In genomic region chr17:80049986-80050385, GRCh38 we compare ENCODE assay signal across 28 cellular contexts. TPM values are rescaled to one million over a fixed set of nuclear protein-coding genes. Genes with fewer than 3 reads are reported as not detected.
DNase-seq lines count a peak whose midpoint lies in the region; ATAC-seq, FAIRE-seq and TF ChIP-seq lines count a peak whose summit lies in the region.
"Had no signal": no experiment of that assay in that cellular context is flagged by ENCODE, and none has a peak within 500 bp of the region (broad histone marks: within the 10 kb centered on the region; RNA-seq: fewer than 3 reads in every experiment).

No MANE protein-coding gene starts in this region.

- H3K27ac Mint-ChIP-seq in nephron progenitor cell (peak overlapping the region; percentile 54), GM23338 (no peak overlapping the region), natural killer cell (no peak overlapping the region)
- H3K27ac Mint-ChIP-seq: CD14-positive monocyte; CD4-positive, alpha-beta memory T cell; CD4-positive, CD25-positive, alpha-beta regulatory T cell; CD8-positive, alpha-beta memory T cell had no signal

- H3K14ac ChIP-seq in IMR-90 (replicated peaks; ENCODE audit: low read depth, low read length) (no peak overlapping the region), mesenchymal stem cell (ENCODE audit: low read length in 2 of 2) (no peak overlapping the region)

- CTCF ChIA-PET in IMR-90 (lab: Yijun Ruan, JAX) = interaction anchor here (1.4 kb wide), 1 partner anchor 33 kb away, joined by 4 read pairs; no protein-coding TSS in a partner anchor
- CTCF ChIA-PET in K562 (lab: Yijun Ruan, JAX; ENCODE audit: low intra/inter-chr PET ratio) = no interaction called here

- no peaks in the 10 kb centered on the region for H3K9me3 ChIP-seq in IMR-90 (ENCODE audit: control insufficient read depth, insufficient read depth, low read length)
- H3K9me3 ChIP-seq in K562 (replicated peaks; ENCODE audit: control insufficient read depth, insufficient read depth, low read depth, low read length) = no peaks in the 10 kb centered on the region
- H3K9me3 ChIP-seq in mesenchymal stem cell (ENCODE audit: control insufficient read depth, low read length) = no peaks in the 10 kb centered on the region
- H3K9me3 ChIP-seq: BE2C, BLaER1 had no signal

- H3K36me3 ChIP-seq in IMR-90 (ENCODE audit: control insufficient read depth, insufficient read depth, low read length) (peaks cover 12% of the 10 kb centered on the region), K562 (ENCODE audit: control insufficient read depth, insufficient read depth, low read length) (no peaks in the 10 kb centered on the region), mesenchymal stem cell (ENCODE audit: control insufficient read depth in 1 of 2, insufficient read depth in 2 of 2, low read depth in 1 of 2, low read length in 2 of 2) (peaks cover 19 to 26% of the 10 kb centered on the region in 2 experiments), GM23338 (ENCODE audit: insufficient read depth) (no peaks in the 10 kb centered on the region)
- H3K36me3 ChIP-seq: BE2C, BLaER1 had no signal

- H3K56ac ChIP-seq in IMR-90 (ENCODE audit: extremely low read depth, insufficient read depth, low read length) = no peak overlapping the region

- no peak overlapping the region for H2BK20ac ChIP-seq in IMR-90 (ENCODE audit: low read depth, low read length)

- H2AK5ac ChIP-seq in IMR-90 (ENCODE audit: low read depth, low read length) = no peak overlapping the region
- no peak overlapping the region for H2AK5ac ChIP-seq in mesenchymal stem cell (ENCODE audit: low read length, severe bottlenecking)

- H3K9ac ChIP-seq in IMR-90 (ENCODE audit: low read depth, low read length) (no peak overlapping the region), K562 (ENCODE audit: insufficient read depth in 1 of 2, low read depth in 2 of 2, low read length in 2 of 2) (no peak overlapping the region), mesenchymal stem cell (ENCODE audit: low read length) (no peak overlapping the region)
- H3K9ac ChIP-seq: BLaER1 had no signal

- no peaks in the 10 kb centered on the region for H3K79me1 ChIP-seq in IMR-90 (ENCODE audit: low read depth in 1 of 2, low read length in 2 of 2)
- no peaks in the 10 kb centered on the region for H3K79me1 ChIP-seq in mesenchymal stem cell (replicated peaks; ENCODE audit: low read length, poor library complexity, severe bottlenecking)

- in situ Hi-C loops in IMR-90 (cut with MboI; ENCODE audit: low sequenced_read_pairs) (no loop called here), K562 (cut with MboI) (no loop called here)

- H3K9me3 Mint-ChIP-seq in nephron progenitor cell = no peaks in the 10 kb centered on the region
- H3K9me3 Mint-ChIP-seq in GM23338 = no peaks in the 10 kb centered on the region
- no peaks in the 10 kb centered on the region for H3K9me3 Mint-ChIP-seq in natural killer cell
- H3K9me3 Mint-ChIP-seq: CD14-positive monocyte; CD4-positive, alpha-beta memory T cell; CD4-positive, CD25-positive, alpha-beta regulatory T cell; CD8-positive, alpha-beta memory T cell had no signal

- H3F3A ChIP-seq in GM23338 (replicated peaks; ENCODE audit: low read depth) = no peaks in the 10 kb centered on the region

- WGBS in IMR-90 (ENCODE audit: extremely low coverage in 2 of 2, insufficient read length in 1 of 2), 2 experiments = 92% methylated on average over 14 of the region's 21 CpGs; no CpG with 5 or more reads in 1 of the 2 experiments
- 5% methylated on average over 21 of the region's 21 CpGs for WGBS in K562 (ENCODE audit: insufficient coverage, low coverage, missing lambda C conversion rate)
- 96% methylated on average over 21 of the region's 21 CpGs for WGBS in mesenchymal stem cell

- no peak overlapping the region for H4K8ac ChIP-seq in IMR-90 (ENCODE audit: low read depth in 2 of 2, low read length in 2 of 2)
- no peak overlapping the region for H4K8ac ChIP-seq in mesenchymal stem cell (ENCODE audit: low read length)

- peaks cover 4% of the 10 kb centered on the region for H3K4me1 ChIP-seq in IMR-90 (ENCODE audit: control insufficient read depth, insufficient read depth, low read length)
- no peaks in the 10 kb centered on the region for H3K4me1 ChIP-seq in K562 (replicated peaks in 1 of 2; ENCODE audit: control insufficient read depth in 2 of 2, insufficient read depth in 2 of 2, low read length in 2 of 2)
- no peaks in the 10 kb centered on the region for H3K4me1 ChIP-seq in mesenchymal stem cell (ENCODE audit: control insufficient read depth, insufficient read depth, low read depth, low read length)
- H3K4me1 ChIP-seq in GM23338 (ENCODE audit: insufficient read depth) = no peaks in the 10 kb centered on the region; the same call in 1 of the 2 replicates

- TF ChIP-seq RAD21 in IMR-90 (IDR thresholded peaks at IDR 0.05; ENCODE audit: low read length) (no peak), K562 (CRISPR knock-in tag; conservative IDR thresholded peaks at IDR 0.05 in 1 of 2, IDR thresholded peaks at IDR 0.05 in 1 of 2) (no peak)

- no peak overlapping the region for H3K4me2 ChIP-seq in IMR-90 (ENCODE audit: low read depth, low read length)
- H3K4me2 ChIP-seq in K562 (ENCODE audit: insufficient read depth, low read length) = no peak overlapping the region
- H3K4me2 ChIP-seq in mesenchymal stem cell (ENCODE audit: low read length, poor library complexity, severe bottlenecking) = no peak overlapping the region
- no peak overlapping the region for H3K4me2 ChIP-seq in GM23338
- H3K4me2 ChIP-seq: BLaER1 had no signal

- DNase-seq in IMR-90 = no peak
- DNase-seq in K562 (ENCODE audit: extremely low read depth in 1 of 4, low spot score in 3 of 4) = no peak
- DNase-seq in mesenchymal stem cell = no peak
- DNase-seq in nephron progenitor cell = no peak
- DNase-seq in GM23338 (ENCODE audit: low spot score) = no peak
- DNase-seq in natural killer cell = no peak
- DNase-seq: 8988T; ACHN; BE2C; C1 segment of cervical spinal cord; CD4-positive, alpha-beta memory T cell; CD4-positive, CD25-positive, alpha-beta regulatory T cell; CD8-positive, alpha-beta memory T cell; COR-L47; DMS 273 treated with DMSO at 0.1 percent for 48 hours; DMS153; DMS53; DMS79; DND-41; EL; GDM1 had no signal

- intact Hi-C loops in IMR-90 (cut with micrococcal nuclease) (no loop called here), K562 (cut with micrococcal nuclease) (no loop called here), natural killer cell (cut with micrococcal nuclease) (no loop called here)

- TF ChIP-seq POLR2A in IMR-90 (IDR thresholded peaks at IDR 0.05; ENCODE audit: low read depth, low read length) (no peak), K562 (conservative IDR thresholded peaks at IDR 0.05) (no peak)

- H3K27me3 Mint-ChIP-seq in nephron progenitor cell (ENCODE audit: low read depth, poor library complexity) (peaks cover 4% of the 10 kb centered on the region), GM23338 (ENCODE audit: insufficient read depth, low read depth, poor library complexity) (peaks cover 7% of the 10 kb centered on the region), natural killer cell (ENCODE audit: low read depth in 2 of 2) (peaks cover 0 to 1% of the 10 kb centered on the region in 2 donors)
- H3K27me3 Mint-ChIP-seq: CD4-positive, alpha-beta memory T cell; CD4-positive, CD25-positive, alpha-beta regulatory T cell had no signal

- H3K23ac ChIP-seq in IMR-90 (ENCODE audit: low read depth, low read length) (no peak overlapping the region), mesenchymal stem cell (ENCODE audit: low read length in 2 of 2) (no peak overlapping the region)

- H3K9me2 ChIP-seq in GM23338 (ENCODE audit: insufficient read depth) = no peaks in the 10 kb centered on the region

- no peak overlapping the region for H3K4me3 Mint-ChIP-seq in nephron progenitor cell
- H3K4me3 Mint-ChIP-seq in GM23338 = no peak overlapping the region
- no peak overlapping the region for H3K4me3 Mint-ChIP-seq in natural killer cell
- H3K4me3 Mint-ChIP-seq: CD14-positive monocyte; CD4-positive, alpha-beta memory T cell; CD4-positive, CD25-positive, alpha-beta regulatory T cell; CD8-positive, alpha-beta memory T cell had no signal

- H3K27me3 ChIP-seq in IMR-90 (ENCODE audit: control insufficient read depth, insufficient read depth, low read length) = no peaks in the 10 kb centered on the region
- peaks cover 44 to 82% of the 10 kb centered on the region in 2 experiments for H3K27me3 ChIP-seq in K562 (ENCODE audit: control insufficient read depth in 2 of 2, insufficient read depth in 2 of 2, low read length in 2 of 2)
- no peaks in the 10 kb centered on the region for H3K27me3 ChIP-seq in mesenchymal stem cell (ENCODE audit: control insufficient read depth in 1 of 2, insufficient read depth in 1 of 2, low read length in 2 of 2)
- no peaks in the 10 kb centered on the region for H3K27me3 ChIP-seq in GM23338 (ENCODE audit: insufficient read depth)
- H3K27me3 ChIP-seq: BE2C, BLaER1 had no signal

- H3K36me3 Mint-ChIP-seq in nephron progenitor cell (ENCODE audit: low read depth) = peaks cover 46% of the 10 kb centered on the region
- peaks cover 12% of the 10 kb centered on the region; the same call in 1 of the 3 replicates for H3K36me3 Mint-ChIP-seq in GM23338 (ENCODE audit: low read depth)
- H3K36me3 Mint-ChIP-seq in natural killer cell = no peaks in the 10 kb centered on the region
- H3K36me3 Mint-ChIP-seq: CD14-positive monocyte; CD4-positive, alpha-beta memory T cell; CD4-positive, CD25-positive, alpha-beta regulatory T cell; CD8-positive, alpha-beta memory T cell had no signal

- peaks cover 12% of the 10 kb centered on the region for H3K4me1 Mint-ChIP-seq in nephron progenitor cell
- H3K4me1 Mint-ChIP-seq in GM23338 = peaks cover 14% of the 10 kb centered on the region
- no peaks in the 10 kb centered on the region for H3K4me1 Mint-ChIP-seq in natural killer cell
- H3K4me1 Mint-ChIP-seq: CD14-positive monocyte; CD4-positive, alpha-beta memory T cell; CD8-positive, alpha-beta memory T cell had no signal

- H3K4ac ChIP-seq in IMR-90 (ENCODE audit: low read depth, low read length) (no peak overlapping the region), mesenchymal stem cell (ENCODE audit: low read depth in 1 of 2, low read length in 2 of 2) (no peak overlapping the region)

- H2BK5ac ChIP-seq in IMR-90 (ENCODE audit: low read depth, low read length, poor library complexity, severe bottlenecking) (no peak overlapping the region), mesenchymal stem cell (ENCODE audit: low read depth, low read length, poor library complexity, severe bottlenecking) (no peak overlapping the region)

- H3K9me1 ChIP-seq in IMR-90 (ENCODE audit: insufficient read depth, low read length) = no peaks in the 10 kb centered on the region
- no peaks in the 10 kb centered on the region for H3K9me1 ChIP-seq in K562 (ENCODE audit: control insufficient read depth, insufficient read depth, low read length)

- H3K4me3 ChIP-seq in IMR-90 (ENCODE audit: insufficient read depth, low read depth, low read length) = no peak overlapping the region
- no peak overlapping the region for H3K4me3 ChIP-seq in K562
- no peak overlapping the region for H3K4me3 ChIP-seq in mesenchymal stem cell (ENCODE audit: insufficient read depth in 1 of 2, low read depth in 1 of 2, low read length in 2 of 2)
- H3K4me3 ChIP-seq in GM23338 = no peak overlapping the region
- H3K4me3 ChIP-seq: BLaER1 had no signal

- dilution Hi-C loops in IMR-90 (cut with HindIII; ENCODE audit: low sequenced_read_pairs, unreplicated experiment) = no loop called here

- FAIRE-seq in K562 (lab: Jason Lieb, UNC) = no peak
- FAIRE-seq: A204.1, GM12891, GM19239 had no signal

- H4K91ac ChIP-seq in IMR-90 (ENCODE audit: insufficient read depth, low read depth, low read length) (no peak overlapping the region), mesenchymal stem cell (ENCODE audit: low read length) (peak overlapping the region; percentile 11)

- H3K79me2 ChIP-seq in K562 (ENCODE audit: control insufficient read depth, insufficient read depth, low read length) (no peaks in the 10 kb centered on the region), GM23338 (replicated peaks; ENCODE audit: insufficient read depth) (no peaks in the 10 kb centered on the region)

- H2AFZ ChIP-seq in IMR-90 (replicated peaks; ENCODE audit: low read length, poor library complexity) = no peak overlapping the region
- no peak overlapping the region for H2AFZ ChIP-seq in K562 (ENCODE audit: low read depth, low read length)
- no peak overlapping the region for H2AFZ ChIP-seq in mesenchymal stem cell (ENCODE audit: low read depth, low read length)
- no peak overlapping the region for H2AFZ ChIP-seq in GM23338

- ATAC-seq in IMR-90 (ENCODE audit: low read depth) = no peak
- no peak for ATAC-seq in K562
- ATAC-seq in GM23338 = no peak
- no peak for ATAC-seq in HG03571 (IDR thresholded peaks at IDR 0.05; ENCODE audit: unreplicated experiment)
- no peak for ATAC-seq in natural killer cell
- no peak for ATAC-seq in SK-N-SH treated with all-trans-retinoic acid at 6 μM for 48 hours

- H2BK15ac ChIP-seq in IMR-90 (ENCODE audit: low read depth, low read length) = no peak overlapping the region
- H2BK15ac ChIP-seq in mesenchymal stem cell (ENCODE audit: low read depth, poor library complexity, severe bottlenecking) = no peak overlapping the region

- no peak overlapping the region for H4K5ac ChIP-seq in IMR-90 (ENCODE audit: low read depth, low read length)

- TF ChIP-seq EP300 in K562 (IDR thresholded peaks at IDR 0.05; ENCODE audit: low read length) = no peak

- H3K18ac ChIP-seq in IMR-90 (ENCODE audit: low read depth, low read length) (no peak overlapping the region), mesenchymal stem cell (ENCODE audit: low read depth in 1 of 2, low read length in 2 of 2) (no peak overlapping the region)

- POLR2A ChIA-PET in IMR-90 (lab: Charles Lee; ENCODE audit: unreplicated experiment) = no interaction called here
- POLR2A ChIA-PET in K562 (lab: Yijun Ruan, JAX) = interaction anchor here (0.6 to 1.5 kb wide), 6 partner anchors 19 to 1263 kb away, joined by 3 to 6 read pairs (median 3); partner anchors contain the start of gene SLC38A10

- no peak overlapping the region for H2BK12ac ChIP-seq in mesenchymal stem cell (ENCODE audit: low read length in 2 of 2)

- peak overlapping the region; percentile 16 for H2AK9ac ChIP-seq in IMR-90 (replicated peaks; ENCODE audit: low read depth, low read length, poor library complexity)

- no peak for TF ChIP-seq CTCF in IMR-90 (conservative IDR thresholded peaks at IDR 0.05; ENCODE audit: low read depth, low read length)
- no peak for TF ChIP-seq CTCF in K562 (IDR thresholded peaks at IDR 0.05 in 2 of 3, conservative IDR thresholded peaks at IDR 0.05 in 1 of 3; ENCODE audit: insufficient read depth in 2 of 3, low read depth in 1 of 3, low read length in 3 of 3)
- TF ChIP-seq CTCF in nephron progenitor cell (IDR thresholded peaks at IDR 0.05) = no peak
- no peak for TF ChIP-seq CTCF in GM23338 (conservative IDR thresholded peaks at IDR 0.05; ENCODE audit: low read depth in 2 of 2)
- TF ChIP-seq CTCF in natural killer cell (IDR thresholded peaks at IDR 0.05) = no peak

- H3K27ac ChIP-seq in IMR-90 (ENCODE audit: insufficient read depth, low read length) (no peak overlapping the region), K562 (ENCODE audit: extremely low read depth, low read depth, low read length) (no peak overlapping the region), mesenchymal stem cell (ENCODE audit: low read length, poor library complexity, severe bottlenecking) (no peak overlapping the region), GM23338 (ENCODE audit: low read depth) (no peak overlapping the region)
- H3K27ac ChIP-seq: BLaER1 had no signal

- H2BK120ac ChIP-seq in IMR-90 (ENCODE audit: low read depth, low read length) (no peak overlapping the region), mesenchymal stem cell (ENCODE audit: low read depth, low read length) (no peak overlapping the region)

- BruUV-seq in IMR-90 (replicated peaks; lab: Mats Ljungman, UMichigan) (no TSS peak), K562 (replicated peaks; lab: Mats Ljungman, UMichigan) (no TSS peak)

- no peaks in the 10 kb centered on the region for H4K20me1 ChIP-seq in IMR-90 (ENCODE audit: insufficient read depth, low read length)
- no peaks in the 10 kb centered on the region for H4K20me1 ChIP-seq in K562 (replicated peaks; ENCODE audit: control insufficient read depth, insufficient read depth, low read length)
- H4K20me1 ChIP-seq in GM23338 (replicated peaks; ENCODE audit: insufficient read depth) = no peaks in the 10 kb centered on the region
- H4K20me1 ChIP-seq: BLaER1 had no signal

RNA-seq across cellular contexts. Expression of gene CCDC40, which starts 13.5 kb away (rescaled TPM):
- total RNA-seq in IMR-90 (2012; rRNA removed) = 0.90 and 1.9 TPM in 2 replicates
- 3.8 and 4.7 TPM in 2 replicates for polyA plus RNA-seq in IMR-90 (2012; rRNA removed)
- 1.2 and 1.6 TPM in 2 replicates for polyA plus RNA-seq in IMR-90 (2012; cell fraction: cytosol; rRNA removed)
- 17.9 and 21.8 TPM in 2 replicates for polyA plus RNA-seq in IMR-90 (2012; cell fraction: nucleus; rRNA removed; ENCODE audit: low replicate concordance)
- total RNA-seq in K562 (2011; cell fraction: chromatin; rRNA removed; ENCODE audit: low replicate concordance) = 0.30 TPM in 1 of 2 replicates, not detected in the other
- not detected in 2 replicates for total RNA-seq in K562 (2011; cell fraction: nucleolus; rRNA removed)
- total RNA-seq in K562 (2011; cell fraction: nucleoplasm; rRNA removed) = not detected in 2 replicates
- not detected in 2 replicates for total RNA-seq in K562 (2014; rRNA removed)
- total RNA-seq in K562 (2014; rRNA removed; fragmentation: Illumina TruSeq; extraction: Trizol) = not detected in 2 replicates
- not detected in 2 replicates for total RNA-seq in K562 (2015; rRNA removed; fragmentation: Illumina TruSeq; extraction: Trizol)
- 0.33 TPM in 1 of 2 replicates, not detected in the other for total RNA-seq in K562 (2021)
- polyA plus RNA-seq in K562 (2011; rRNA removed) = 0.07 TPM in 1 of 2 replicates, not detected in the other
- polyA plus RNA-seq in K562 (2011; cell fraction: cytosol; rRNA removed) = not detected in 2 replicates
- polyA plus RNA-seq in K562 (2011; cell fraction: nucleus; rRNA removed) = not detected in 2 replicates
- polyA plus RNA-seq in K562 (2012) = 0.05 TPM in 1 of 2 replicates, not detected in the other
- not detected in 2 replicates for polyA plus RNA-seq in K562 (2014; fragmentation: Illumina TruSeq; extraction: Trizol)
- polyA plus RNA-seq in K562 (2014; fragmentation: Nextera tagmentation; extraction: Ambion mirVana) = not detected
- not detected in 2 replicates for polyA plus RNA-seq in K562 (2014; rRNA removed)
- not detected in 2 replicates for polyA minus RNA-seq in K562 (2011; rRNA and poly(A)+ RNA removed)
- polyA minus RNA-seq in K562 (2011; cell fraction: cytosol; rRNA and poly(A)+ RNA removed) = not detected in 2 replicates
- polyA minus RNA-seq in K562 (2011; cell fraction: nucleus; rRNA and poly(A)+ RNA removed) = not detected in 2 replicates
- 2.7 TPM for polyA plus RNA-seq in mesenchymal stem cell (2013, experiment 1 of 2)
- 2.8 TPM for polyA plus RNA-seq in mesenchymal stem cell (2013, experiment 2 of 2)
- total RNA-seq in GM23338 (2014; rRNA removed; shearing (Covaris generic)) = 7.1 and 8.1 TPM in 2 replicates
- polyA plus RNA-seq in GM23338 (2016; fragmentation: Nextera tagmentation; extraction: Ambion mirVana) = 6.7 and 7.6 TPM in 2 replicates
- 1 to 10 TPM in 2 of 3 donors, under 1 TPM in 1; 0.95 to 2.4 (median 1.5) TPM for total RNA-seq in natural killer cell
- polyA plus RNA-seq: CD4-positive, alpha-beta memory T cell; CD4-positive, CD25-positive, alpha-beta regulatory T cell; CD8-positive, alpha-beta memory T cell had no signal

RNA-seq across cellular contexts. Expression of gene TBC1D16, which starts 14.3 kb away (rescaled TPM):
- total RNA-seq in IMR-90 (2012; rRNA removed) (14.4 and 16.7 TPM in 2 replicates), K562 (2014; rRNA removed) (0.45 TPM in 1 of 2 replicates, not detected in the other), K562 (2014; rRNA removed; fragmentation: Illumina TruSeq; extraction: Trizol) (0.04 TPM in 1 of 2 replicates, not detected in the other), K562 (2015; rRNA removed; fragmentation: Illumina TruSeq; extraction: Trizol) (0.04 TPM in 2 replicates), K562 (2021) (0.20 TPM in 2 replicates), natural killer cell (under 1 TPM; 0.49 to 1.00 (median 0.65) TPM)
- polyA plus RNA-seq in IMR-90 (2012; rRNA removed) (9.2 and 10.1 TPM in 2 replicates), K562 (2011; rRNA removed) (0.08 and 0.10 TPM in 2 replicates), K562 (2014; fragmentation: Illumina TruSeq; extraction: Trizol) (0.01 and 0.11 TPM in 2 replicates), K562 (2014; fragmentation: Nextera tagmentation; extraction: Ambion mirVana) (under 1 TPM; 0.01 TPM), K562 (2014; rRNA removed) (0.01 and 0.03 TPM in 2 replicates), GM23338 (2016; fragmentation: Nextera tagmentation; extraction: Ambion mirVana) (15.2 and 16.7 TPM in 2 replicates)
- polyA plus RNA-seq in IMR-90 (2012; cell fraction: cytosol; rRNA removed) = 6.3 and 8.7 TPM in 2 replicates
- polyA plus RNA-seq in IMR-90 (2012; cell fraction: nucleus; rRNA removed; ENCODE audit: low replicate concordance) = 14.0 and 18.3 TPM in 2 replicates
- total RNA-seq in K562 (2011; cell fraction: chromatin; rRNA removed; ENCODE audit: low replicate concordance) = 0.05 and 0.69 TPM in 2 replicates
- 0.13 and 0.33 TPM in 2 replicates for total RNA-seq in K562 (2011; cell fraction: nucleolus; rRNA removed)
- 0.07 and 0.69 TPM in 2 replicates for total RNA-seq in K562 (2011; cell fraction: nucleoplasm; rRNA removed)
- 0.01 and 0.07 TPM in 2 replicates for polyA plus RNA-seq in K562 (2011; cell fraction: cytosol; rRNA removed)
- 0.03 and 0.06 TPM in 2 replicates for polyA plus RNA-seq in K562 (2011; cell fraction: nucleus; rRNA removed)
- polyA plus RNA-seq in K562 (2012) = 0.10 and 0.24 TPM in 2 replicates
- 0.07 and 0.12 TPM in 2 replicates for polyA minus RNA-seq in K562 (2011; rRNA and poly(A)+ RNA removed)
- polyA minus RNA-seq in K562 (2011; cell fraction: cytosol; rRNA and poly(A)+ RNA removed) = not detected in 2 replicates
- 0.11 and 0.13 TPM in 2 replicates for polyA minus RNA-seq in K562 (2011; cell fraction: nucleus; rRNA and poly(A)+ RNA removed)
- polyA plus RNA-seq in mesenchymal stem cell (2013, experiment 1 of 2) = 20.2 TPM
- 20.1 TPM for polyA plus RNA-seq in mesenchymal stem cell (2013, experiment 2 of 2)
- 93.5 and 104 TPM in 2 replicates for total RNA-seq in GM23338 (2014; rRNA removed; shearing (Covaris generic))

RNA-seq across cellular contexts. Expression of gene GAA, which starts 51.4 kb away (rescaled TPM):
- total RNA-seq in IMR-90 (2012; rRNA removed) (2.2 and 3.3 TPM in 2 replicates), K562 (2014; rRNA removed) (6.1 and 6.4 TPM in 2 replicates), K562 (2014; rRNA removed; fragmentation: Illumina TruSeq; extraction: Trizol) (1.1 and 1.2 TPM in 2 replicates), K562 (2015; rRNA removed; fragmentation: Illumina TruSeq; extraction: Trizol) (1.0 and 1.5 TPM in 2 replicates), K562 (2021) (3.8 and 4.0 TPM in 2 replicates), natural killer cell (10 to 100 TPM; 28.5 to 35.8 (median 32.9) TPM)
- polyA plus RNA-seq in IMR-90 (2012; rRNA removed) (14.0 and 14.8 TPM in 2 replicates), K562 (2011; rRNA removed) (1.7 and 2.6 TPM in 2 replicates), K562 (2014; fragmentation: Illumina TruSeq; extraction: Trizol) (1.9 TPM in 2 replicates), K562 (2014; fragmentation: Nextera tagmentation; extraction: Ambion mirVana) (under 1 TPM; 0.15 to 0.87 TPM), K562 (2014; rRNA removed) (5.8 and 6.0 TPM in 2 replicates), GM23338 (2016; fragmentation: Nextera tagmentation; extraction: Ambion mirVana) (72.5 and 73.9 TPM in 2 replicates)
- 11.4 and 20.5 TPM in 2 replicates for polyA plus RNA-seq in IMR-90 (2012; cell fraction: cytosol; rRNA removed)
- 47.4 and 93.1 TPM in 2 replicates for polyA plus RNA-seq in IMR-90 (2012; cell fraction: nucleus; rRNA removed; ENCODE audit: low replicate concordance)
- 7.6 and 18.3 TPM in 2 replicates for total RNA-seq in K562 (2011; cell fraction: chromatin; rRNA removed; ENCODE audit: low replicate concordance)
- 11.8 and 20.2 TPM in 2 replicates for total RNA-seq in K562 (2011; cell fraction: nucleolus; rRNA removed)
- 9.5 and 13.4 TPM in 2 replicates for total RNA-seq in K562 (2011; cell fraction: nucleoplasm; rRNA removed)
- polyA plus RNA-seq in K562 (2011; cell fraction: cytosol; rRNA removed) = 2.3 and 5.6 TPM in 2 replicates
- polyA plus RNA-seq in K562 (2011; cell fraction: nucleus; rRNA removed) = 14.5 and 29.7 TPM in 2 replicates
- 2.5 and 7.0 TPM in 2 replicates for polyA plus RNA-seq in K562 (2012)
- polyA minus RNA-seq in K562 (2011; rRNA and poly(A)+ RNA removed) = 0.57 and 0.63 TPM in 2 replicates
- polyA minus RNA-seq in K562 (2011; cell fraction: cytosol; rRNA and poly(A)+ RNA removed) = 1.3 and 1.6 TPM in 2 replicates
- 6.2 and 6.9 TPM in 2 replicates for polyA minus RNA-seq in K562 (2011; cell fraction: nucleus; rRNA and poly(A)+ RNA removed)
- polyA plus RNA-seq in mesenchymal stem cell (2013, experiment 1 of 2) = 33.6 TPM
- 33.3 TPM for polyA plus RNA-seq in mesenchymal stem cell (2013, experiment 2 of 2)
- 77.4 and 98.1 TPM in 2 replicates for total RNA-seq in GM23338 (2014; rRNA removed; shearing (Covaris generic))
